29 cellular contexts compared by ENCODE assay signal in genomic region chr3:99171815-99172214, GRCh38.
"Had no signal": no experiment of that assay in that cellular context is flagged by ENCODE, and none has a peak within 500 bp of the region (broad histone marks: within the 10 kb centered on the region; RNA-seq: fewer than 3 reads in every experiment).

No MANE protein-coding gene starts in this region.

- DNase-seq: central memory CD4-positive, alpha-beta T cell; effector CD8-positive, alpha-beta T cell; endodermal cell; foreskin fibroblast; gastrocnemius medialis; head of caudate nucleus; left cardiac atrium; left lung; mesendoderm; midbrain; stimulated activated CD4-positive, alpha-beta T cell treated with anti-CD3 and anti-CD28 coated beads, Interleukin-12 subunit alpha, Interleukin-12 subunit beta, amount 100 ng/mL, for 4 hours; stimulated activated CD4-positive, alpha-beta T cell treated with anti-CD3 and anti-CD28 coated beads, Interleukin-1b, Interleukin-23, amount 100 ng/mL, for 48 hours; stimulated activated CD4-positive, alpha-beta T cell treated with anti-CD3 and anti-CD28 coated beads, Interleukin-4, amount 100 ng/mL, for 1 hour; stimulated activated CD8-positive, alpha-beta memory T cell treated with anti-CD3 and anti-CD28 coated beads, Interleukin-4, amount 100 ng/mL, for 48 hours; transverse colon had no signal

- H3K27ac ChIP-seq: epithelial cell of prostate, gastrocnemius medialis, left lung, neutrophil, pancreas, right lobe of liver, suprapubic skin, transverse colon had no signal

- ATAC-seq: esophagus mucosa; gastrocnemius medialis; left cardiac atrium; left lung; naive thymus-derived CD8-positive, alpha-beta T cell; pancreas had no signal

- H3K27me3 ChIP-seq: gastrocnemius medialis, left lung, neutrophil, pancreas, right lobe of liver, suprapubic skin, transverse colon had no signal

- FAIRE-seq: colon, islet of Langerhans, pancreas had no signal

- H3K4me3 ChIP-seq: gastrocnemius medialis, left lung, pancreas, right lobe of liver, smooth muscle cell, suprapubic skin, transverse colon had no signal

- H3K4me3 Mint-ChIP-seq: dendritic cell treated with granulocyte-macrophage colony-stimulating factor and Interleukin-4, amounts not matched to agents 40 ng/mL and 50 ng/mL, for 4 days; endodermal cell; naive thymus-derived CD8-positive, alpha-beta T cell; neural crest cell; stimulated activated naive CD8-positive, alpha-beta T cell treated with anti-CD3 and anti-CD28 coated beads, Interleukin-15, Interleukin-2, amounts not matched to agents 100 ng/mL and 50 ng/mL, for 24 hours had no signal

- H3K36me3 ChIP-seq: gastrocnemius medialis, left lung, neutrophil, pancreas, right lobe of liver, suprapubic skin, transverse colon had no signal

- H3K27ac Mint-ChIP-seq: dendritic cell treated with granulocyte-macrophage colony-stimulating factor and Interleukin-4, amounts not matched to agents 40 ng/mL and 50 ng/mL, for 4 days; endodermal cell; naive thymus-derived CD8-positive, alpha-beta T cell; progenitor cell of endocrine pancreas; stimulated activated naive CD8-positive, alpha-beta T cell treated with anti-CD3 and anti-CD28 coated beads, Interleukin-15, Interleukin-2, amounts not matched to agents 100 ng/mL and 50 ng/mL, for 24 hours had no signal

- H3K27me3 Mint-ChIP-seq: dendritic cell treated with granulocyte-macrophage colony-stimulating factor and Interleukin-4, amounts not matched to agents 40 ng/mL and 50 ng/mL, for 4 days; progenitor cell of endocrine pancreas had no signal

- H3K4me1 Mint-ChIP-seq: endodermal cell; naive thymus-derived CD8-positive, alpha-beta T cell; neural crest cell had no signal

- H3K4me2 ChIP-seq: smooth muscle cell had no signal

- H3K9me3 ChIP-seq: gastrocnemius medialis, left lung, neutrophil, pancreas, right lobe of liver, suprapubic skin, transverse colon had no signal

- H3K9me3 Mint-ChIP-seq: dendritic cell treated with granulocyte-macrophage colony-stimulating factor and Interleukin-4, amounts not matched to agents 40 ng/mL and 50 ng/mL, for 4 days; endodermal cell had no signal

- H3K36me3 Mint-ChIP-seq: naive thymus-derived CD8-positive, alpha-beta T cell had no signal

- H3K4me1 ChIP-seq: gastrocnemius medialis, pancreas, right lobe of liver, suprapubic skin, transverse colon had no signal
